In the genomic region with DNA sequence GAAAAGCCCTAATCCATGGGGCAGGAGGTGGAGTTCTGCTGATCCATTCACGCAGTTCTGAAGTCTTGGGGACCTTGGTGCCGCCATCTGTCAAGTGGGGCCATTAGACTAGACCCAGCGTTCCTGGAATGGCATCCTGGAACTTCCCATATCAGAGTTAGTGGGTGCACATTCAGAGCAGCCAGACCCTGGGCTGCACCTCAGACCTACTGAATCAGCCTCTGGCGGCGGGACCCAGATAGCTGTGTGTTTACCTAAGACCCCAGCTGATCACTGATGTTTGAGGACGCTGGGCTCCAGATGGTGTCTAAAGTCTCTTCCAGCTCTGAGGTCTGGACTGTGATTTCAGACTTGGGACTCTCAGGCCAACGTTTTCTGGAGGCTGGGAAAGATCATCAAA, we compare ENCODE assay signal across 1 cellular context.
TF ChIP-seq lines count a peak whose summit lies in the region.

No MANE protein-coding gene starts in this region.

TF ChIP-seq in IMR-90, 13 proteins besides CTCF, POLR2A, EP300 and RAD21 (continued from another document):
- TF ChIP-seq, protein P1, sequence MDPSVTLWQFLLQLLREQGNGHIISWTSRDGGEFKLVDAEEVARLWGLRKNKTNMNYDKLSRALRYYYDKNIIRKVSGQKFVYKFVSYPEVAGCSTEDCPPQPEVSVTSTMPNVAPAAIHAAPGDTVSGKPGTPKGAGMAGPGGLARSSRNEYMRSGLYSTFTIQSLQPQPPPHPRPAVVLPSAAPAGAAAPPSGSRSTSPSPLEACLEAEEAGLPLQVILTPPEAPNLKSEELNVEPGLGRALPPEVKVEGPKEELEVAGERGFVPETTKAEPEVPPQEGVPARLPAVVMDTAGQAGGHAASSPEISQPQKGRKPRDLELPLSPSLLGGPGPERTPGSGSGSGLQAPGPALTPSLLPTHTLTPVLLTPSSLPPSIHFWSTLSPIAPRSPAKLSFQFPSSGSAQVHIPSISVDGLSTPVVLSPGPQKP (IDR thresholded peaks at IDR 0.05; ENCODE audit: borderline replicate concordance, low read depth, low read length), result no peak
- no peak for TF ChIP-seq BHLHE40 (IDR thresholded peaks at IDR 0.05; ENCODE audit: low read depth, low read length)
- no peak for TF ChIP-seq SMC3 (IDR thresholded peaks at IDR 0.05; ENCODE audit: low read depth, low read length)
- TF ChIP-seq MAZ (IDR thresholded peaks at IDR 0.05; ENCODE audit: borderline replicate concordance, low read depth, low read length), result no peak
- no peak for TF ChIP-seq FOS (IDR thresholded peaks at IDR 0.05; ENCODE audit: low read depth, low read length)
- TF ChIP-seq, protein P2, sequence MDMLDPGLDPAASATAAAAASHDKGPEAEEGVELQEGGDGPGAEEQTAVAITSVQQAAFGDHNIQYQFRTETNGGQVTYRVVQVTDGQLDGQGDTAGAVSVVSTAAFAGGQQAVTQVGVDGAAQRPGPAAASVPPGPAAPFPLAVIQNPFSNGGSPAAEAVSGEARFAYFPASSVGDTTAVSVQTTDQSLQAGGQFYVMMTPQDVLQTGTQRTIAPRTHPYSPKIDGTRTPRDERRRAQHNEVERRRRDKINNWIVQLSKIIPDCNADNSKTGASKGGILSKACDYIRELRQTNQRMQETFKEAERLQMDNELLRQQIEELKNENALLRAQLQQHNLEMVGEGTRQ (IDR thresholded peaks at IDR 0.05; ENCODE audit: low read depth, low read length), result no peak
- no peak for TF ChIP-seq CHD1 (IDR thresholded peaks at IDR 0.05; ENCODE audit: low read depth, low read length)
- no peak for TF ChIP-seq MXI1 (IDR thresholded peaks at IDR 0.05; ENCODE audit: borderline replicate concordance, low read depth, low read length)
- TF ChIP-seq MAFK (IDR thresholded peaks at IDR 0.05; ENCODE audit: low read depth, low read length), result no peak
- no peak for TF ChIP-seq CEBPB (IDR thresholded peaks at IDR 0.05; ENCODE audit: low read depth, low read length)
- TF ChIP-seq NFE2L2 (IDR thresholded peaks at IDR 0.05; ENCODE audit: low read depth, low read length), result no peak
- TF ChIP-seq RCOR1 (IDR thresholded peaks at IDR 0.05; ENCODE audit: insufficient replicate concordance, low read length), result no peak
